Comparison of ENCODE assay signal across 16 cellular contexts in the genomic region with DNA sequence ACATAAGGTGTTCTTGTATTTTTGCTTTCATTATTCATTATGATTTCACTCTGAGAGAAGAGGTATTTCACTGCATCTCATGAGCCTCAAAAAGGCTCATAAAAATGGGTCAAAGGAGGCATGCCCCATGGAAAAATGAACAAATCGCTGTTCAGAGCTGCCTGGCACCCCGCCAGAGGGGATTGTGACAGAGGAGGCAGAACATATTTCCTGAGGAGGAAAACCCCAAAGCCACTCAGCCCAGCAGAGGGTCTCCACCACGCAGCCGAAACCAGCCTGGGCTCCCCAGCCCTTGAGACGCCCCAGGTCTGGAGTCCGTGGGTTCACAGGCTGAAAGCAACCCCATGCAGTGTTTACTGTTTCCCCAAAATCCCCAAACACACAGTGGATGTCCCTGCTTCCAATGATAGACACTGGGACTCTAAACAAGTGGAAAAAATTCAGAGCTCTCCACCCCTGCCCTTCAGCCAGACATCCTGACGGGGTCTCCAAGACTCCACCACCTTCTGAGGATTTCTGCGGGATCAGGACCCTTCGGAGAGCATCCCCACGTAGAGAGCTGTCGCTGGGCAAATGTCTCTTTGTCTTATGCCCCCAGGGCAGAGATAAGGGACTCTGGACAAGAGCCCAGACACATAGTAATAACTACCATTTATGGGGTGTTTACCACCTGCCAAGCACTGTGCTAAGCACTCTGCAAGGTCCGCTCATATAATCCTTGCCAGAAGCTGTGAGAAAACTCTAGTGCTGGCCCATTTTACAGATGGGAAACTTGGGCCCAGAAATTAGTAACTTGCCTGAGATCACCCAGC.
DNase-seq lines count a peak whose midpoint lies in the region; ATAC-seq, FAIRE-seq and TF ChIP-seq lines count a peak whose summit lies in the region.
"Had no signal": no experiment of that assay in that cellular context is flagged by ENCODE, and none has a peak within 500 bp of the region (broad histone marks: within the 10 kb centered on the region; RNA-seq: fewer than 3 reads in every experiment).

No MANE protein-coding gene starts in this region.

- H3K4me1 Mint-ChIP-seq in Caco-2 (ENCODE audit: low read depth, unreplicated experiment) = no peaks in the 10 kb centered on the region
- H3K4me1 Mint-ChIP-seq: CD4-positive, alpha-beta memory T cell had no signal

- no peak for TF ChIP-seq RAD21 in HepG2 (CRISPR knock-in tag; IDR thresholded peaks at IDR 0.05)

- H3K4me3 ChIP-seq in HepG2 (replicated peaks in 1 of 3; ENCODE audit: insufficient read depth in 1 of 3, low read depth in 2 of 3, low read length in 3 of 3) (no peak overlapping the region), right lobe of liver (no peak overlapping the region), Caco-2 (ENCODE audit: low read depth, low read length) (no peak overlapping the region)
- H3K4me3 ChIP-seq: MG63, PC-9 had no signal

- H3K27ac ChIP-seq in HepG2 (ENCODE audit: extremely low read length, insufficient read depth, low read length) (no peak overlapping the region), right lobe of liver (no peak overlapping the region)
- H3K27ac ChIP-seq: PC-9 had no signal

- no peak for TF ChIP-seq CTCF in HepG2 (CRISPR knock-in tag; IDR thresholded peaks at IDR 0.05)
- no peak for TF ChIP-seq CTCF in right lobe of liver (IDR thresholded peaks at IDR 0.05)
- TF ChIP-seq CTCF in Caco-2 (IDR thresholded peaks at IDR 0.05; ENCODE audit: insufficient read depth in 1 of 2, low read depth in 1 of 2, low read length in 1 of 2, severe bottlenecking in 1 of 2, unreplicated experiment in 1 of 2) = no peak

- 49% methylated on average over 5 of the region's 12 CpGs for WGBS in HepG2 (ENCODE audit: low lambda C conversion rate)
- 53% methylated on average over 5 of the region's 12 CpGs for WGBS in right lobe of liver (ENCODE audit: insufficient coverage, low coverage, low lambda C conversion rate, missing lambda C conversion rate)

- no peaks in the 10 kb centered on the region for H3K9me3 Mint-ChIP-seq in Caco-2 (ENCODE audit: unreplicated experiment)
- H3K9me3 Mint-ChIP-seq: CD4-positive, alpha-beta memory T cell had no signal

- no peak overlapping the region for H3K4me2 ChIP-seq in HepG2 (ENCODE audit: low read depth, low read length)
- H3K4me2 ChIP-seq: PC-9 had no signal

- no peaks in the 10 kb centered on the region for H3K36me3 ChIP-seq in HepG2 (replicated peaks in 1 of 2; ENCODE audit: control insufficient read depth in 1 of 2, insufficient read depth in 2 of 2, low read length in 2 of 2)
- H3K36me3 ChIP-seq in right lobe of liver = no peaks in the 10 kb centered on the region
- no peaks in the 10 kb centered on the region for H3K36me3 ChIP-seq in Caco-2 (ENCODE audit: control insufficient read depth, insufficient read depth, low read length)
- H3K36me3 ChIP-seq: MG63 had no signal

- no peak overlapping the region for H2AFZ ChIP-seq in HepG2 (ENCODE audit: low read length)
- H2AFZ ChIP-seq: PC-9 had no signal

- CTCF ChIA-PET in HepG2 (lab: Yijun Ruan, JAX; ENCODE audit: low intra/inter-chr PET ratio, low total read pairs) = no interaction called here
- CTCF ChIA-PET in Caco-2 (lab: Charles Lee) = no interaction called here

- H4K20me1 ChIP-seq in HepG2 (ENCODE audit: insufficient read depth, low read length) = no peaks in the 10 kb centered on the region

- POLR2A ChIA-PET in HepG2 (lab: Yijun Ruan, JAX) = no interaction called here
- POLR2A ChIA-PET in Caco-2 (lab: Charles Lee) = no interaction called here

- no peak for TF ChIP-seq EP300 in HepG2 (IDR thresholded peaks at IDR 0.05; ENCODE audit: low read depth in 2 of 2, low read length in 2 of 2)
- TF ChIP-seq EP300 in HepG2 (CRISPR knock-in tag; IDR thresholded peaks at IDR 0.05; ENCODE audit: borderline replicate concordance) = no peak

- intact Hi-C loops in HepG2 (cut with micrococcal nuclease; ENCODE audit: unreplicated experiment) = no loop called here
- intact Hi-C loops in right lobe of liver (cut with DNase I) = no loop called here
- intact Hi-C loops in Caco-2 (cut with micrococcal nuclease; ENCODE audit: unreplicated experiment) = loop anchor here (5.0 kb wide), 1 partner anchor 500 kb away; no protein-coding TSS in a partner anchor

- H3K4me3 Mint-ChIP-seq in Caco-2 (ENCODE audit: unreplicated experiment) = no peak overlapping the region
- H3K4me3 Mint-ChIP-seq: CD4-positive, alpha-beta memory T cell had no signal

- H3K27ac Mint-ChIP-seq in Caco-2 (ENCODE audit: unreplicated experiment) = no peak overlapping the region
- H3K27ac Mint-ChIP-seq: CD4-positive, alpha-beta memory T cell had no signal

- TF ChIP-seq POLR2A in HepG2 (IDR thresholded peaks at IDR 0.05; ENCODE audit: insufficient read depth in 1 of 2, low read depth in 2 of 2, low read length in 2 of 2) (no peak), right lobe of liver (IDR thresholded peaks at IDR 0.05) (no peak)

- BruUV-seq in HepG2 (replicated peaks; lab: Mats Ljungman, UMichigan) = no TSS peak
- BruUV-seq in Caco-2 (replicated peaks; lab: Mats Ljungman, UMichigan) = no TSS peak

- H3K4me1 ChIP-seq in HepG2 (ENCODE audit: insufficient read depth, low read length) (no peaks in the 10 kb centered on the region), right lobe of liver (no peaks in the 10 kb centered on the region), Caco-2 (no peaks in the 10 kb centered on the region)

- DNase-seq in HepG2 (ENCODE audit: low spot score) (no peak), right lobe of liver (no peak), NCI-H69 (lab: John Stamatoyannopoulos, UW) (peak; percentile 72), islet precursor cell (peak; percentile 32), NCI-H524 (lab: John Stamatoyannopoulos, UW) (no peak), Caco-2 (no peak)
- DNase-seq: AML-193; CD4-positive, alpha-beta memory T cell; GOT3; MG63; NCI-H1105; NCI-H187 treated with DMSO at 0.1 percent for 48 hours; NCI-H2227 treated with DMSO at 0.1 percent for 48 hours; PC-9; SHP77 had no signal

- no peaks in the 10 kb centered on the region for H3K79me2 ChIP-seq in HepG2 (ENCODE audit: insufficient read depth, low read length)

- in situ Hi-C loops in HepG2 (cut with HindIII; ENCODE audit: extremely low pct_ligation_motif_present, low pct_unique_long_range_greater_than_20kb) = no loop called here

- H3K9ac ChIP-seq in HepG2 (ENCODE audit: insufficient read depth, low read depth, low read length) = no peak overlapping the region

- FAIRE-seq in HepG2 (lab: Jason Lieb, UNC) = no peak

- H3K27me3 Mint-ChIP-seq in Caco-2 (ENCODE audit: insufficient read depth, unreplicated experiment) = peaks cover 8% of the 10 kb centered on the region

- H3K27me3 ChIP-seq in HepG2 (ENCODE audit: control insufficient read depth in 1 of 2, insufficient read depth in 2 of 2, low read length in 2 of 2) = no peaks in the 10 kb centered on the region; a peak in 1 of 5 replicates
- no peaks in the 10 kb centered on the region for H3K27me3 ChIP-seq in right lobe of liver
- no peaks in the 10 kb centered on the region for H3K27me3 ChIP-seq in Caco-2 (replicated peaks; ENCODE audit: control insufficient read depth, insufficient read depth, low read length)

- H3K36me3 Mint-ChIP-seq in Caco-2 (ENCODE audit: insufficient read depth, unreplicated experiment) = no peaks in the 10 kb centered on the region
- H3K36me3 Mint-ChIP-seq: CD4-positive, alpha-beta memory T cell had no signal

- H3K9me3 ChIP-seq in HepG2 (ENCODE audit: low read length) = no peaks in the 10 kb centered on the region
- H3K9me3 ChIP-seq in right lobe of liver = no peaks in the 10 kb centered on the region
- no peaks in the 10 kb centered on the region for H3K9me3 ChIP-seq in Caco-2
- H3K9me3 ChIP-seq: MG63 had no signal

- ATAC-seq in HepG2 (no peak), right lobe of liver (no peak), HG02938 (IDR thresholded peaks at IDR 0.05; ENCODE audit: unreplicated experiment) (no peak)

TF ChIP-seq in HepG2, 621 proteins besides CTCF, POLR2A, EP300 and RAD21:
- TF ChIP-seq CREB1 (IDR thresholded peaks at IDR 0.05) (no peak), CREB1 (CRISPR knock-in tag; IDR thresholded peaks at IDR 0.05) (no peak), ZNF629 (CRISPR knock-in tag; conservative IDR thresholded peaks at IDR 0.05) (0 out of 2 replicates have a peak, but pooled peaks have one; percentile 7)

Comparison
In these comparisons a context has a peak if more than half of its experiments do, and no peak if none do; other contexts are left out.
1. DNase-seq: peak in NCI-H69 (single experiment) and islet precursor cell (single experiment); none in HepG2 (single experiment), right lobe of liver (0 of 3), NCI-H524 (0 of 2) and Caco-2 (0 of 2).